Comparison of ENCODE assay signal across 32 cellular contexts in the genomic region with DNA sequence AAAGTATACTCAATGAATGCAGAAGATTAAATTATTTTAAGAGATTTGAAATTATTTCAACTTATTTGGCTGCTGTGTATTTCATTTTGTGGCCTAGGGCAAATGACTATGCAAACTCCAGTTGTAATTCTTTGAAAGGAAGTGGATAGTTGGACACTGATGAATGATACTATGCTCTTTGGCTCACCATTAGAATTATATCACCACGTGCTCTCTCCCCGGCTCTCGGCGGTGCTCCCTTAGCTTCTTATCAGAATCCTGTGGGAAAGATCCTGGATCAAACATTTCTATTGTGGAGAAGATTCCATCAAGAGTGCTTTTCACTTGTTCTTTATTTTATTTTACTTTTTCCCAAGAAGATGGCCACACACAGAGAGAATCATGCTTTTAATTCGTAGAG. TPM values are rescaled to one million over a fixed set of nuclear protein-coding genes. Genes with fewer than 3 reads are reported as not detected.
"Had no signal": no experiment of that assay in that cellular context is flagged by ENCODE, and none has a peak within 500 bp of the region (broad histone marks: within the 10 kb centered on the region; RNA-seq: fewer than 3 reads in every experiment).

No MANE protein-coding gene starts in this region.

- H3K4me3 Mint-ChIP-seq: activated CD4-positive, alpha-beta T cell treated with anti-CD3 and anti-CD28 coated beads, Interleukin-2, amount 10 ng/mL, durations not matched to agents 24 days and 14 days; activated CD8-positive, alpha-beta T cell treated with anti-CD3 and anti-CD28 coated beads for 36 hours; activated naive CD8-positive, alpha-beta T cell treated with anti-CD3 and anti-CD28 coated beads for 36 hours; activated T-cell treated with anti-CD3 and anti-CD28 coated beads, Interleukin-2, amount 50 U/mL, for 72 hours; activated T-helper 17 cell treated with anti-CD3 and anti-CD28 coated beads, Interleukin-2, amount 50 U/mL, for 72 hours; T-helper 1 cell treated with Interleukin-12 subunit alpha and Interleukin-12 subunit beta and Interleukin-4 antibody, amounts not matched to agents 30 μg/mL and 1 μg/mL, for 36 hours; T-helper 2 cell treated with Interferon-gamma antibody and Interleukin-4, amounts not matched to agents 5 μg/mL and 100 μg/mL, for 36 hours had no signal

- H3K4me1 Mint-ChIP-seq: activated CD4-positive, alpha-beta T cell treated with anti-CD3 and anti-CD28 coated beads, Interleukin-2, amount 10 ng/mL, durations not matched to agents 24 days and 14 days; activated T-helper 17 cell treated with anti-CD3 and anti-CD28 coated beads, Interleukin-2, amount 50 U/mL, for 72 hours had no signal

- H3K9me3 Mint-ChIP-seq: activated CD4-positive, alpha-beta T cell treated with anti-CD3 and anti-CD28 coated beads, Interleukin-2, amount 10 ng/mL, durations not matched to agents 24 days and 14 days; activated CD8-positive, alpha-beta T cell treated with anti-CD3 and anti-CD28 coated beads for 36 hours; activated naive CD8-positive, alpha-beta T cell treated with anti-CD3 and anti-CD28 coated beads for 36 hours; activated T-cell treated with anti-CD3 and anti-CD28 coated beads, Interleukin-2, amount 50 U/mL, for 72 hours; activated T-helper 17 cell treated with anti-CD3 and anti-CD28 coated beads, Interleukin-2, amount 50 U/mL, for 72 hours; T-helper 1 cell treated with Interleukin-12 subunit alpha and Interleukin-12 subunit beta and Interleukin-4 antibody, amounts not matched to agents 30 μg/mL and 1 μg/mL, for 36 hours; T-helper 2 cell treated with Interferon-gamma antibody and Interleukin-4, amounts not matched to agents 5 μg/mL and 100 μg/mL, for 36 hours had no signal

- DNase-seq: activated CD4-positive, alpha-beta T cell treated with anti-CD3 and anti-CD28 coated beads for 1 hour; activated CD4-positive, alpha-beta T cell treated with anti-CD3 and anti-CD28 coated beads, Interleukin-2, amount 10 ng/mL, durations not matched to agents 24 days and 14 days; activated CD4-positive, alpha-beta T cell treated with anti-CD3 and anti-CD28 coated beads, Interleukin-2, amount 50 U/mL, for 4 hours; activated CD4-positive, CD25-positive, alpha-beta regulatory T cell; activated CD8-positive, alpha-beta T cell treated with anti-CD3 and anti-CD28 coated beads for 36 hours; activated effector memory CD4-positive, alpha-beta T cell treated with anti-CD3 and anti-CD28 coated beads, Interleukin-2, amount 50 U/mL, for 16 hours; activated naive CD4-positive, alpha-beta T cell; activated naive CD4-positive, alpha-beta T cell treated with anti-CD3 and anti-CD28 coated beads, Interleukin-2, amount 50 U/mL, for 16 hours; activated naive CD8-positive, alpha-beta T cell treated with anti-CD3 and anti-CD28 coated beads for 36 hours; activated T-cell treated with anti-CD3 and anti-CD28 coated beads, Interleukin-2, amount 50 U/mL, for 1 hour; activated T-cell treated with anti-CD3 and anti-CD28 coated beads, Interleukin-2, amount 50 U/mL, for 72 hours; amniotic stem cell; body of pancreas; NCI-H1092 treated with DMSO at 0.1 percent for 48 hours; NCI-H1417 treated with DMSO at 0.1 percent for 48 hours; NCI-H187 treated with DMSO at 0.1 percent for 48 hours; NCI-H2081; NCI-H2171 treated with DMSO at 0.1 percent for 48 hours; NCI-H2227 treated with DMSO at 0.1 percent for 48 hours; NCI-H446 treated with DMSO at 0.1 percent for 48 hours; NCI-H524; NCI-H69; NCI-H82; NK-92 treated with Interleukin-12 subunit alpha and Interleukin-12 subunit beta, amount 100 ng/mL, for 24 hours; Right ventricle myocardium superior; WERI-Rb-1 had no signal

- H3K27ac Mint-ChIP-seq: activated CD4-positive, alpha-beta T cell treated with anti-CD3 and anti-CD28 coated beads, Interleukin-2, amount 10 ng/mL, durations not matched to agents 24 days and 14 days; activated CD8-positive, alpha-beta T cell treated with anti-CD3 and anti-CD28 coated beads for 36 hours; activated naive CD8-positive, alpha-beta T cell treated with anti-CD3 and anti-CD28 coated beads for 36 hours; activated T-cell treated with anti-CD3 and anti-CD28 coated beads, Interleukin-2, amount 50 U/mL, for 72 hours; activated T-helper 17 cell treated with anti-CD3 and anti-CD28 coated beads, Interleukin-2, amount 50 U/mL, for 72 hours; T-helper 1 cell treated with Interleukin-12 subunit alpha and Interleukin-12 subunit beta and Interleukin-4 antibody, amounts not matched to agents 30 μg/mL and 1 μg/mL, for 36 hours; T-helper 2 cell treated with Interferon-gamma antibody and Interleukin-4, amounts not matched to agents 5 μg/mL and 100 μg/mL, for 36 hours had no signal

- H3K36me3 Mint-ChIP-seq: activated naive CD8-positive, alpha-beta T cell treated with anti-CD3 and anti-CD28 coated beads for 36 hours had no signal

- FAIRE-seq: TTC549 had no signal

RNA-seq across cellular contexts. Expression of a gene that starts 55.2 kb away (rescaled TPM):
- total RNA-seq: activated CD4-positive, alpha-beta T cell treated with anti-CD3 and anti-CD28 coated beads, Interleukin-2, amount 10 ng/mL, durations not matched to agents 24 days and 14 days; activated CD8-positive, alpha-beta memory T cell treated with anti-CD3 and anti-CD28 coated beads for 36 hours; activated CD8-positive, alpha-beta T cell treated with anti-CD3 and anti-CD28 coated beads for 36 hours; activated naive CD8-positive, alpha-beta T cell treated with anti-CD3 and anti-CD28 coated beads for 36 hours; activated T-cell treated with anti-CD3 and anti-CD28 coated beads, Interleukin-2, amount 50 U/mL, for 72 hours; activated T-helper 17 cell treated with anti-CD3 and anti-CD28 coated beads, Interleukin-2, amount 50 U/mL, for 72 hours; ascending aorta; Right ventricle myocardium superior had no signal
